7 cellular contexts compared by ENCODE assay signal in genomic region chr20:25318471-25319240, GRCh38.
DNase-seq lines count a peak whose midpoint lies in the region; ATAC-seq and TF ChIP-seq lines count a peak whose summit lies in the region.

No MANE protein-coding gene starts in this region.

- peak; percentile 93 for DNase-seq in OCI-LY7 (ENCODE audit: low spot score)
- DNase-seq in osteoblast (ENCODE audit: insufficient read length, low spot score, missing footprints): peak; percentile 26
- DNase-seq in activated CD4-positive, alpha-beta memory T cell treated with anti-CD3 and anti-CD28 coated beads for 36 hours: no peak
- DNase-seq in DMS53 (lab: John Stamatoyannopoulos, UW): no peak

- H3K9me3 ChIP-seq in OCI-LY7 (ENCODE audit: low read length) (no peaks in the 10 kb centered on the region), osteoblast (ENCODE audit: low read depth, low read length) (no peaks in the 10 kb centered on the region), gastroesophageal sphincter (no peaks in the 10 kb centered on the region)

- H3K36me3 ChIP-seq in OCI-LY7 (ENCODE audit: insufficient read depth, low read length) (no peaks in the 10 kb centered on the region), osteoblast (ENCODE audit: insufficient read depth, low read length) (peaks cover 11% of the 10 kb centered on the region), gastroesophageal sphincter (peaks cover 0 to 63% of the 10 kb centered on the region in 2 donors)

- CTCF ChIA-PET in OCI-LY7 (lab: Charles Lee; ENCODE audit: unreplicated experiment): interaction anchor here (0.7 to 0.9 kb wide), 2 partner anchors 22 to 26 kb away, joined by 3 to 4 read pairs; no protein-coding TSS in a partner anchor
- CTCF ChIA-PET in activated CD4-positive, alpha-beta memory T cell treated with anti-CD3 and anti-CD28 coated beads for 36 hours (lab: Charles Lee): interaction anchor here (1.0 kb wide), 1 partner anchor 81 kb away, joined by 3 read pairs; no protein-coding TSS in a partner anchor

- no peak overlapping the region for H3K27ac Mint-ChIP-seq in activated CD4-positive, alpha-beta memory T cell treated with anti-CD3 and anti-CD28 coated beads for 36 hours

- H3K27me3 Mint-ChIP-seq in activated CD4-positive, alpha-beta memory T cell treated with anti-CD3 and anti-CD28 coated beads for 36 hours: no peaks in the 10 kb centered on the region

- no peak overlapping the region for H3K4me3 Mint-ChIP-seq in activated CD4-positive, alpha-beta memory T cell treated with anti-CD3 and anti-CD28 coated beads for 36 hours

- intact Hi-C loops in OCI-LY7 (cut with micrococcal nuclease; ENCODE audit: unreplicated experiment): loop anchor here (1.0 to 2.0 kb wide), 2 partner anchors 38 to 72 kb away; partner anchors contain the start of gene ABHD12
- intact Hi-C loops in activated CD4-positive, alpha-beta memory T cell treated with anti-CD3 and anti-CD28 coated beads for 36 hours (cut with micrococcal nuclease): loop anchor here (10.0 kb wide), 1 partner anchor 324 kb away; the partner anchor contains the start of gene APMAP

- 73 to 75% methylated on average over 8 to 12 of the region's 16 CpGs for WGBS in gastroesophageal sphincter (ENCODE audit: low coverage in 1 of 2), 2 donors

- H3K4me2 ChIP-seq in OCI-LY7 (ENCODE audit: low read length): peak overlapping the region; percentile 79
- H3K4me2 ChIP-seq in osteoblast (ENCODE audit: insufficient read depth, low read length): no peak overlapping the region

- TF ChIP-seq CTCF in OCI-LY7 (conservative IDR thresholded peaks at IDR 0.05; ENCODE audit: low read length) (no peak; the same call in 1 of the 2 replicates), osteoblast (IDR thresholded peaks at IDR 0.05; ENCODE audit: extremely low read depth, low read depth, low read length) (no peak), gastroesophageal sphincter (IDR thresholded peaks at IDR 0.05) (no peak)

- H3K9me2 ChIP-seq in OCI-LY7 (ENCODE audit: insufficient read depth, low read length): no peaks in the 10 kb centered on the region

- peaks cover 2% of the 10 kb centered on the region for H3K4me1 Mint-ChIP-seq in activated CD4-positive, alpha-beta memory T cell treated with anti-CD3 and anti-CD28 coated beads for 36 hours (ENCODE audit: low read depth)

- no peak for TF ChIP-seq EP300 in gastroesophageal sphincter (IDR thresholded peaks at IDR 0.05)

- no peaks in the 10 kb centered on the region for H3K27me3 ChIP-seq in osteoblast (ENCODE audit: insufficient read depth, low read length)
- H3K27me3 ChIP-seq in gastroesophageal sphincter: no peaks in the 10 kb centered on the region

- H3K79me2 ChIP-seq in OCI-LY7 (ENCODE audit: insufficient read depth, low read depth, low read length): no peaks in the 10 kb centered on the region
- peaks cover 14% of the 10 kb centered on the region for H3K79me2 ChIP-seq in osteoblast (ENCODE audit: insufficient read depth, low read length)

- no peaks in the 10 kb centered on the region for H4K20me1 ChIP-seq in OCI-LY7 (ENCODE audit: insufficient read depth, low read length)
- H4K20me1 ChIP-seq in osteoblast (ENCODE audit: insufficient read depth, low read length): peaks cover 5% of the 10 kb centered on the region

- peak; percentile 86 for ATAC-seq in GM19025 (IDR thresholded peaks at IDR 0.05; ENCODE audit: low read depth, unreplicated experiment)
- peak; percentile 89 for ATAC-seq in HG02840 (IDR thresholded peaks at IDR 0.05; ENCODE audit: low FRiP score, unreplicated experiment)
- ATAC-seq in gastroesophageal sphincter: no peak

- H3K36me3 Mint-ChIP-seq in activated CD4-positive, alpha-beta memory T cell treated with anti-CD3 and anti-CD28 coated beads for 36 hours: peaks cover 10% of the 10 kb centered on the region

- no TSS peak for BruUV-seq in OCI-LY7 (replicated peaks; lab: Mats Ljungman, UMichigan)

- H3K4me3 ChIP-seq in OCI-LY7 (ENCODE audit: low read depth, low read length, poor library complexity, severe bottlenecking) (peak overlapping the region; percentile 48), osteoblast (ENCODE audit: insufficient read depth, low read length) (no peak overlapping the region), gastroesophageal sphincter (no peak overlapping the region)

- TF ChIP-seq POLR2A in gastroesophageal sphincter (IDR thresholded peaks at IDR 0.05): no peak

- no peaks in the 10 kb centered on the region for H3K9me3 Mint-ChIP-seq in activated CD4-positive, alpha-beta memory T cell treated with anti-CD3 and anti-CD28 coated beads for 36 hours

- POLR2A ChIA-PET in OCI-LY7 (lab: Charles Lee): interaction anchor here (0.6 to 2.0 kb wide), 4 partner anchors 24 to 78 kb away, joined by 3 to 5 read pairs (median 4); partner anchors contain the start of gene ABHD12
- POLR2A ChIA-PET in activated CD4-positive, alpha-beta memory T cell treated with anti-CD3 and anti-CD28 coated beads for 36 hours (lab: Charles Lee): no interaction called here

- H2AFZ ChIP-seq in OCI-LY7 (ENCODE audit: low read length) (peak overlapping the region; percentile 68), osteoblast (ENCODE audit: low read length) (no peak overlapping the region)

- H3K4me1 ChIP-seq in OCI-LY7 (ENCODE audit: insufficient read depth, low read length, poor library complexity, severe bottlenecking) (peaks cover 38% of the 10 kb centered on the region), osteoblast (ENCODE audit: insufficient read depth, low read length) (peaks cover 14% of the 10 kb centered on the region), gastroesophageal sphincter (peaks cover 0 to 14% (median 0%) of the 10 kb centered on the region in 3 donors)

- H3K27ac ChIP-seq in OCI-LY7 (ENCODE audit: low read depth, low read length, poor library complexity, severe bottlenecking): peak overlapping the region; percentile 86
- no peak overlapping the region for H3K27ac ChIP-seq in osteoblast (ENCODE audit: low read depth, low read length)
- no peak overlapping the region for H3K27ac ChIP-seq in gastroesophageal sphincter

Comparison
In these comparisons a context has a peak if more than half of its experiments do, and no peak if none do; other contexts are left out.
1. DNase-seq: peak in OCI-LY7 (single experiment) and osteoblast (single experiment); none in activated CD4-positive, alpha-beta memory T cell treated with anti-CD3 and anti-CD28 coated beads for 36 hours (single experiment) and DMS53 (single experiment).